Comparison of ENCODE assay signal across 1 cellular context in the genomic region with DNA sequence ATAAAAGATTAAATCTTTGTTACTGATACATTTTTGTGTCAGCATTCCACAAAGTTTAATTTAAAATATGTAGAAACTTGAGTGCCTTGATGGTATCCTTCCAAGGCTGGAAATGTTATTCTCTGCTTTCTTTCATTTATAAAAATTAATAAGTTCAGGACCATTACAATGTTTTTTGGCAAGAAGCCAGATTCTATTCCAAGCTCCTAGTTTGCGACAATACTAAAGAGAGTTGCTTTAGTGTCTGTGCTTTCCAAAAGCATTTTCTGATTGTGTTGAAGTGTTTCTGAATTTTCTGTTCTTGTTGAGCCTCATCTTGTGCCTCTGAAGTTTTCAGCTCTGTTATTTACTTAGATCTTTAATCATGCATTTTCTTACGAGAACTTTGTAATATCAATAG.
TF ChIP-seq lines count a peak whose summit lies in the region.

No MANE protein-coding gene starts in this region.

TF ChIP-seq in GM23338, 12 proteins besides CTCF, POLR2A, EP300 and RAD21 (continued from another document):
- TF ChIP-seq, protein P1, sequence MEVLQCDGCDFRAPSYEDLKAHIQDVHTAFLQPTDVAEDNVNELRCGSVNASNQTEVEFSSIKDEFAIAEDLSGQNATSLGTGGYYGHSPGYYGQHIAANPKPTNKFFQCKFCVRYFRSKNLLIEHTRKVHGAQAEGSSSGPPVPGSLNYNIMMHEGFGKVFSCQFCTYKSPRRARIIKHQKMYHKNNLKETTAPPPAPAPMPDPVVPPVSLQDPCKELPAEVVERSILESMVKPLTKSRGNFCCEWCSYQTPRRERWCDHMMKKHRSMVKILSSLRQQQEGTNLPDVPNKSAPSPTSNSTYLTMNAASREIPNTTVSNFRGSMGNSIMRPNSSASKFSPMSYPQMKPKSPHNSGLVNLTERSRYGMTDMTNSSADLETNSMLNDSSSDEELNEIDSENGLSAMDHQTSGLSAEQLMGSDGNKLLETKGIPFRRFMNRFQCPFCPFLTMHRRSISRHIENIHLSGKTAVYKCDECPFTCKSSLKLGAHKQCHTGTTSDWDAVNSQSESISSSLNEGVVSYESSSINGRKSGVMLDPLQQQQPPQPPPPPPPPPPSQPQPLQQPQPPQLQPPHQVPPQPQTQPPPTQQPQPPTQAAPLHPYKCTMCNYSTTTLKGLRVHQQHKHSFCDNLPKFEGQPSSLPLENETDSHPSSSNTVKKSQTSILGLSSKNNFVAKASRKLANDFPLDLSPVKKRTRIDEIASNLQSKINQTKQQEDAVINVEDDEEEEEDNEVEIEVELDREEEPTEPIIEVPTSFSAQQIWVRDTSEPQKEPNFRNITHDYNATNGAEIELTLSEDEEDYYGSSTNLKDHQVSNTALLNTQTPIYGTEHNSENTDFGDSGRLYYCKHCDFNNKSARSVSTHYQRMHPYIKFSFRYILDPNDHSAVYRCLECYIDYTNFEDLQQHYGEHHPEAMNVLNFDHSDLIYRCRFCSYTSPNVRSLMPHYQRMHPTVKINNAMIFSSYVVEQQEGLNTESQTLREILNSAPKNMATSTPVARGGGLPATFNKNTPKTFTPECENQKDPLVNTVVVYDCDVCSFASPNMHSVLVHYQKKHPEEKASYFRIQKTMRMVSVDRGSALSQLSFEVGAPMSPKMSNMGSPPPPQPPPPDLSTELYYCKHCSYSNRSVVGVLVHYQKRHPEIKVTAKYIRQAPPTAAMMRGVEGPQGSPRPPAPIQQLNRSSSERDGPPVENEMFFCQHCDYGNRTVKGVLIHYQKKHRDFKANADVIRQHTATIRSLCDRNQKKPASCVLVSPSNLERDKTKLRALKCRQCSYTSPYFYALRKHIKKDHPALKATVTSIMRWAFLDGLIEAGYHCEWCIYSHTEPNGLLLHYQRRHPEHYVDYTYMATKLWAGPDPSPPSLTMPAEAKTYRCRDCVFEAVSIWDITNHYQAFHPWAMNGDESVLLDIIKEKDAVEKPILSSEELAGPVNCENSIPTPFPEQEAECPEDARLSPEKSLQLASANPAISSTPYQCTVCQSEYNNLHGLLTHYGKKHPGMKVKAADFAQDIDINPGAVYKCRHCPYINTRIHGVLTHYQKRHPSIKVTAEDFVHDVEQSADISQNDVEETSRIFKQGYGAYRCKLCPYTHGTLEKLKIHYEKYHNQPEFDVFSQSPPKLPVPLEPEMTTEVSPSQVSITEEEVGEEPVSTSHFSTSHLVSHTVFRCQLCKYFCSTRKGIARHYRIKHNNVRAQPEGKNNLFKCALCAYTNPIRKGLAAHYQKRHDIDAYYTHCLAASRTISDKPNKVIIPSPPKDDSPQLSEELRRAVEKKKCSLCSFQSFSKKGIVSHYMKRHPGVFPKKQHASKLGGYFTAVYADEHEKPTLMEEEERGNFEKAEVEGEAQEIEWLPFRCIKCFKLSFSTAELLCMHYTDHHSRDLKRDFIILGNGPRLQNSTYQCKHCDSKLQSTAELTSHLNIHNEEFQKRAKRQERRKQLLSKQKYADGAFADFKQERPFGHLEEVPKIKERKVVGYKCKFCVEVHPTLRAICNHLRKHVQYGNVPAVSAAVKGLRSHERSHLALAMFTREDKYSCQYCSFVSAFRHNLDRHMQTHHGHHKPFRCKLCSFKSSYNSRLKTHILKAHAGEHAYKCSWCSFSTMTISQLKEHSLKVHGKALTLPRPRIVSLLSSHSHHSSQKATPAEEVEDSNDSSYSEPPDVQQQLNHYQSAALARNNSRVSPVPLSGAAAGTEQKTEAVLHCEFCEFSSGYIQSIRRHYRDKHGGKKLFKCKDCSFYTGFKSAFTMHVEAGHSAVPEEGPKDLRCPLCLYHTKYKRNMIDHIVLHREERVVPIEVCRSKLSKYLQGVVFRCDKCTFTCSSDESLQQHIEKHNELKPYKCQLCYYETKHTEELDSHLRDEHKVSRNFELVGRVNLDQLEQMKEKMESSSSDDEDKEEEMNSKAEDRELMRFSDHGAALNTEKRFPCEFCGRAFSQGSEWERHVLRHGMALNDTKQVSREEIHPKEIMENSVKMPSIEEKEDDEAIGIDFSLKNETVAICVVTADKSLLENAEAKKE (CRISPR knock-in tag; IDR thresholded peaks at IDR 0.05): no peak
- TF ChIP-seq, protein P2, sequence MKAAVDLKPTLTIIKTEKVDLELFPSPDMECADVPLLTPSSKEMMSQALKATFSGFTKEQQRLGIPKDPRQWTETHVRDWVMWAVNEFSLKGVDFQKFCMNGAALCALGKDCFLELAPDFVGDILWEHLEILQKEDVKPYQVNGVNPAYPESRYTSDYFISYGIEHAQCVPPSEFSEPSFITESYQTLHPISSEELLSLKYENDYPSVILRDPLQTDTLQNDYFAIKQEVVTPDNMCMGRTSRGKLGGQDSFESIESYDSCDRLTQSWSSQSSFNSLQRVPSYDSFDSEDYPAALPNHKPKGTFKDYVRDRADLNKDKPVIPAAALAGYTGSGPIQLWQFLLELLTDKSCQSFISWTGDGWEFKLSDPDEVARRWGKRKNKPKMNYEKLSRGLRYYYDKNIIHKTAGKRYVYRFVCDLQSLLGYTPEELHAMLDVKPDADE (IDR thresholded peaks at IDR 0.05): no peak
TF ChIP-seq in GM23338: peak in this region for 0.
